In genomic region chr10:102916173-102916572, GRCh38 we compare ENCODE assay signal across 1 cellular context.
TF ChIP-seq lines count a peak whose summit lies in the region.

No MANE protein-coding gene starts in this region.

TF ChIP-seq in H1, 55 proteins besides CTCF, POLR2A, EP300 and RAD21:
- no peak for TF ChIP-seq E2F6 (IDR thresholded peaks at IDR 0.05)
